ENCODE assay signal across 1 cellular context in the genomic region with DNA sequence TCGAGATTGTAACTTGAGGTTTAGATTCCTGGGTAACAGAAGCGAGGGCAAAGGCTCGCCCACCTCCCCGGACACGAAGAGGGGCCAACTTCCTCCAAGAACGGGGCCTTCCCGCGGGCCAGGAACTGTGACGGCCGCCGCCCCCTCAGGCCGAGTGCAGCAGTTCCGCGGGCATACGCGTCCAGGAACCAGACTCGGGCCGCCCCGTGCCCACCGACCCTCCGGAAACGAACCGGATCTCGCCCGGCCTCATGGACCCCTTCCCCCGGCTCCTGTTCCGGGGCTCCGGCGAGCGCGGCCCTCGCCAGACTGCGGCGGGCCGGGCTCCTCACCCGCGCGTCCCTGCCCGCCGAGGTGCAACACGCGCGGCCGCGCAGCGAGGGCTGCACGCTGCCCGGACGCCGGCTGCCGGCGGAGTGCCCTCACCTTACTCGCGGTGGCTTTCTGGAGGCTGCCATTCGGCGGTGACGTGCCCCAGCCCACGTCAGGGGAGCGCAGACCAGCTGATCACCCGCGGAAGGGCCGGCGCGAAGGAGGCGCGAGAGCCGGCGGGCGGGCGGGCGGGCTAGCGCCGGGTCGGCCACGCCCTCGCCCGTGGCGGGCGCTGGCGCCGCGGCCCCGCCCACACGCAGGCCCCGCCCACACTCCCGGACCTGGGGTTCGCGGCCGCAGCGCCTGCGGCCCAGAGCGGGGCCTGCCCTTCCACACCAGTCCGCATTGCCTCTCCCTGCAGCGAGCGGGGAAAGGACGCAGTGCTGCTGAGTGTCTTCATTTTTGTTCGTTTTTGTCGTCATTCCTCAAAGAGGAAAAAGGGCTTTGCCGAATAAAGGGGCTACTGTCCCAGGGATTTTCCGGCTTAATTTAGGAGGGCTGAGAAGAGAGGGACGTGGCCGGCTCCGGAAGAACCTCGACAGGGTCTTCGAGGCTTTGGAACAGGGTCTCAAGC.
TF ChIP-seq lines count a peak whose summit lies in the region.

Gene XPNPEP1 (minus strand): TSS at position 536 of the 946 bp plus-strand sequence. CDS start 78 bp downstream, at position 458.

TF ChIP-seq in K562, 482 proteins besides CTCF, POLR2A, EP300 and RAD21 (continued from another document):
- no peak for TF ChIP-seq MIER1 (IDR thresholded peaks at IDR 0.05; ENCODE audit: low read depth)
TF ChIP-seq in K562: peak in this region for 53.
